ENCODE assay signal across 31 cellular contexts in the genomic region with DNA sequence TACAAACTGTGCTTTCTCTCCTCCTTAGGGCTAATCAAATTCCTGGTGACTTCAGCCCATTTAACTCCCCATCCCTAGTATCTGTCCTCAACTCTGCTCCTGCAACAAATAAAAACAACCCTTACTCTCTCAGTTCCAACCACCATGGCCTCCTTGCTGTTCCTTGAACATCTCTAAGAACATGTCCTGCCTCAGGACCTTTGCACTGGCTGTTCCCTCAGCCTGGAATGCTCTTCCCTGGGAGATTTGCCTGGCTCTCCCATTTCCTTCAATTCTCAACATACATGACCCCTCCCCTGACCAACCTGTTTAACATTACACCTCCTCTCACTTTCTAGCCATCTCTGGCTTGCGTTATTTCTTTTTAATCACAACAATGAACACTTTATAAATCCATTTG.
DNase-seq lines count a peak whose midpoint lies in the region; ATAC-seq, FAIRE-seq and TF ChIP-seq lines count a peak whose summit lies in the region.
"Had no signal": no experiment of that assay in that cellular context is flagged by ENCODE, and none has a peak within 500 bp of the region (broad histone marks: within the 10 kb centered on the region; RNA-seq: fewer than 3 reads in every experiment).

No MANE protein-coding gene starts in this region.

- no peak for TF ChIP-seq EP300 in K562 (IDR thresholded peaks at IDR 0.05; ENCODE audit: low read length)

- H3K9me3 ChIP-seq in HEK293 (ENCODE audit: control insufficient read depth, insufficient read depth, low read depth, low read length): no peaks in the 10 kb centered on the region
- 0 out of 2 replicates have a peak, but pooled peaks cover 3% of the 10 kb centered on the region for H3K9me3 ChIP-seq in K562 (replicated peaks; ENCODE audit: control insufficient read depth, insufficient read depth, low read depth, low read length)
- H3K9me3 ChIP-seq in OCI-LY7 (ENCODE audit: low read length): no peaks in the 10 kb centered on the region
- H3K9me3 ChIP-seq: BE2C, BLaER1 had no signal

- CTCF ChIA-PET in HEK293 (lab: Yijun Ruan, JAX): no interaction called here
- CTCF ChIA-PET in K562 (lab: Yijun Ruan, JAX; ENCODE audit: low intra/inter-chr PET ratio): no interaction called here
- CTCF ChIA-PET in OCI-LY7 (lab: Charles Lee; ENCODE audit: unreplicated experiment): no interaction called here

- no peak overlapping the region for H3K4me2 ChIP-seq in K562 (ENCODE audit: insufficient read depth, low read length)
- no peak overlapping the region for H3K4me2 ChIP-seq in OCI-LY7 (ENCODE audit: low read length)
- H3K4me2 ChIP-seq: A549; BLaER1; BLaER1 treated with 17β-estradiol and CSF1 and Interleukin-3, amounts not matched to agents 10 nM and 100 nM had no signal

- H3K79me2 ChIP-seq in K562 (ENCODE audit: control insufficient read depth, insufficient read depth, low read length) (no peaks in the 10 kb centered on the region), OCI-LY7 (ENCODE audit: insufficient read depth, low read depth, low read length) (no peaks in the 10 kb centered on the region)

- H3K4me1 ChIP-seq in HEK293 (ENCODE audit: control insufficient read depth, insufficient read depth, low read length) (no peaks in the 10 kb centered on the region), K562 (replicated peaks in 1 of 2; ENCODE audit: control insufficient read depth in 2 of 2, insufficient read depth in 2 of 2, low read length in 2 of 2) (no peaks in the 10 kb centered on the region), OCI-LY7 (ENCODE audit: insufficient read depth, low read length, poor library complexity, severe bottlenecking) (no peaks in the 10 kb centered on the region)
- H3K4me1 ChIP-seq: A549; BE2C; BLaER1; BLaER1 treated with 17β-estradiol and CSF1 and Interleukin-3, amounts not matched to agents 10 nM and 100 nM; Caco-2 had no signal

- no peak for FAIRE-seq in K562 (lab: Jason Lieb, UNC)
- FAIRE-seq: A204.1, A549, D721Med had no signal

- no peak overlapping the region for H3K4me3 ChIP-seq in HEK293 (ENCODE audit: low read depth, low read length)
- H3K4me3 ChIP-seq in K562: no peak overlapping the region
- no peak overlapping the region for H3K4me3 ChIP-seq in OCI-LY7 (ENCODE audit: low read depth, low read length, poor library complexity, severe bottlenecking)
- H3K4me3 ChIP-seq: A549; BLaER1; BLaER1 treated with 17β-estradiol and CSF1 and Interleukin-3, amounts not matched to agents 10 nM and 100 nM had no signal

- TF ChIP-seq CTCF in HEK293 (tag by site-specific recombination; IDR thresholded peaks at IDR 0.05) (no peak), K562 (IDR thresholded peaks at IDR 0.05 in 2 of 3, conservative IDR thresholded peaks at IDR 0.05 in 1 of 3; ENCODE audit: insufficient read depth in 2 of 3, low read depth in 1 of 3, low read length in 3 of 3) (no peak), OCI-LY7 (conservative IDR thresholded peaks at IDR 0.05; ENCODE audit: low read length) (no peak)

- in situ Hi-C loops in K562 (cut with MboI): no loop called here

- no peak for TF ChIP-seq RAD21 in K562 (CRISPR knock-in tag; conservative IDR thresholded peaks at IDR 0.05 in 1 of 2, IDR thresholded peaks at IDR 0.05 in 1 of 2)

- H2AFZ ChIP-seq in K562 (ENCODE audit: low read depth, low read length) (no peak overlapping the region), OCI-LY7 (ENCODE audit: low read length) (no peak overlapping the region)

- H3K27ac ChIP-seq in HEK293 (ENCODE audit: extremely low read depth, low read depth, low read length) (no peak overlapping the region), K562 (ENCODE audit: extremely low read depth, low read depth, low read length) (no peak overlapping the region), OCI-LY7 (ENCODE audit: low read depth, low read length, poor library complexity, severe bottlenecking) (no peak overlapping the region)
- H3K27ac ChIP-seq: 22Rv1; A549; BLaER1; BLaER1 treated with 17β-estradiol and CSF1 and Interleukin-3, amounts not matched to agents 10 nM and 100 nM; C4-2B had no signal

- H3K36me3 ChIP-seq in HEK293 (ENCODE audit: control insufficient read depth in 2 of 2, insufficient read depth in 1 of 2, low read length in 2 of 2): no peaks in the 10 kb centered on the region
- H3K36me3 ChIP-seq in K562 (ENCODE audit: control insufficient read depth, insufficient read depth, low read length): no peaks in the 10 kb centered on the region
- no peaks in the 10 kb centered on the region for H3K36me3 ChIP-seq in OCI-LY7 (ENCODE audit: insufficient read depth, low read length)
- H3K36me3 ChIP-seq: BE2C; BLaER1; BLaER1 treated with 17β-estradiol and CSF1 and Interleukin-3, amounts not matched to agents 10 nM and 100 nM had no signal

- H4K20me1 ChIP-seq in K562 (replicated peaks; ENCODE audit: control insufficient read depth, insufficient read depth, low read length) (no peaks in the 10 kb centered on the region), OCI-LY7 (ENCODE audit: insufficient read depth, low read length) (no peaks in the 10 kb centered on the region)
- H4K20me1 ChIP-seq: BLaER1; BLaER1 treated with 17β-estradiol and CSF1 and Interleukin-3, amounts not matched to agents 10 nM and 100 nM had no signal

- WGBS in K562 (ENCODE audit: insufficient coverage, low coverage, missing lambda C conversion rate): 0% methylated on average over 1 of the region's 1 CpG

- TF ChIP-seq POLR2A in K562 (conservative IDR thresholded peaks at IDR 0.05): no peak

- 0 out of 5 replicates have a peak, but pooled peaks cover 0 to 3% of the 10 kb centered on the region in 2 experiments for H3K27me3 ChIP-seq in K562 (ENCODE audit: control insufficient read depth in 2 of 2, insufficient read depth in 2 of 2, low read length in 2 of 2)
- H3K27me3 ChIP-seq: BE2C; BLaER1; BLaER1 treated with 17β-estradiol and CSF1 and Interleukin-3, amounts not matched to agents 10 nM and 100 nM had no signal

- no TSS peak for BruUV-seq in K562 (replicated peaks; lab: Mats Ljungman, UMichigan)
- BruUV-seq in OCI-LY7 (replicated peaks; lab: Mats Ljungman, UMichigan): no TSS peak

- H3K9me2 ChIP-seq in OCI-LY7 (ENCODE audit: insufficient read depth, low read length): no peaks in the 10 kb centered on the region

- intact Hi-C loops in K562 (cut with micrococcal nuclease): no loop called here
- intact Hi-C loops in OCI-LY7 (cut with micrococcal nuclease; ENCODE audit: unreplicated experiment): no loop called here

- DNase-seq in K562 (ENCODE audit: extremely low read depth in 1 of 4, low spot score in 3 of 4) (no peak), cortex of kidney (lab: John Stamatoyannopoulos, UW) (no peak), OCI-LY7 (ENCODE audit: low spot score) (no peak)
- DNase-seq: 8988T; ACHN; AML-193; BE2C; C1 segment of cervical spinal cord; Caco-2; Calu3; CD4-positive, alpha-beta memory T cell; CD4-positive, alpha-beta T cell; CD4-positive, CD25-positive, alpha-beta regulatory T cell; CD8-positive, alpha-beta memory T cell; CD8-positive, alpha-beta T cell; COR-L47; DMS 273 treated with DMSO at 0.1 percent for 48 hours; DMS153; DMS53; DMS79; DMS79 treated with DMSO at 0.1 percent for 48 hours; DND-41; EL had no signal

- no peaks in the 10 kb centered on the region for H3K9me1 ChIP-seq in K562 (ENCODE audit: control insufficient read depth, insufficient read depth, low read length)

- POLR2A ChIA-PET in HEK293 (lab: Yijun Ruan, JAX): no interaction called here
- POLR2A ChIA-PET in K562 (lab: Yijun Ruan, JAX): no interaction called here
- POLR2A ChIA-PET in OCI-LY7 (lab: Charles Lee): no interaction called here

- no peak overlapping the region for H3K9ac ChIP-seq in K562 (ENCODE audit: insufficient read depth in 1 of 2, low read depth in 2 of 2, low read length in 2 of 2)
- H3K9ac ChIP-seq: BLaER1; BLaER1 treated with 17β-estradiol and CSF1 and Interleukin-3, amounts not matched to agents 10 nM and 100 nM had no signal

- ATAC-seq in K562: no peak
- ATAC-seq: A549; CD8-positive, alpha-beta T cell had no signal

TF ChIP-seq in HEK293, 187 proteins besides CTCF, POLR2A, EP300 and RAD21 (continues in another document):
- TF ChIP-seq, protein P1, sequence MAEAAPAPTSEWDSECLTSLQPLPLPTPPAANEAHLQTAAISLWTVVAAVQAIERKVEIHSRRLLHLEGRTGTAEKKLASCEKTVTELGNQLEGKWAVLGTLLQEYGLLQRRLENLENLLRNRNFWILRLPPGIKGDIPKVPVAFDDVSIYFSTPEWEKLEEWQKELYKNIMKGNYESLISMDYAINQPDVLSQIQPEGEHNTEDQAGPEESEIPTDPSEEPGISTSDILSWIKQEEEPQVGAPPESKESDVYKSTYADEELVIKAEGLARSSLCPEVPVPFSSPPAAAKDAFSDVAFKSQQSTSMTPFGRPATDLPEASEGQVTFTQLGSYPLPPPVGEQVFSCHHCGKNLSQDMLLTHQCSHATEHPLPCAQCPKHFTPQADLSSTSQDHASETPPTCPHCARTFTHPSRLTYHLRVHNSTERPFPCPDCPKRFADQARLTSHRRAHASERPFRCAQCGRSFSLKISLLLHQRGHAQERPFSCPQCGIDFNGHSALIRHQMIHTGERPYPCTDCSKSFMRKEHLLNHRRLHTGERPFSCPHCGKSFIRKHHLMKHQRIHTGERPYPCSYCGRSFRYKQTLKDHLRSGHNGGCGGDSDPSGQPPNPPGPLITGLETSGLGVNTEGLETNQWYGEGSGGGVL (tag by site-specific recombination; IDR thresholded peaks at IDR 0.05): no peak
- no peak for TF ChIP-seq ZNF311 (tag by site-specific recombination; IDR thresholded peaks at IDR 0.05; ENCODE audit: borderline replicate concordance)
- no peak for TF ChIP-seq ZNF548 (tag by site-specific recombination; IDR thresholded peaks at IDR 0.05)
- no peak for TF ChIP-seq ZNF621 (tag by site-specific recombination; IDR thresholded peaks at IDR 0.05)

TF ChIP-seq in K562, 482 proteins besides CTCF, POLR2A, EP300 and RAD21:
- TF ChIP-seq RBM25 (IDR thresholded peaks at IDR 0.05; ENCODE audit: low read depth, low read length, severe bottlenecking) (peak; percentile 12), CC2D1A (IDR thresholded peaks at IDR 0.05) (no peak), NCOA2 (IDR thresholded peaks at IDR 0.05; ENCODE audit: partially characterized antibody in 2 of 2) (no peak), SPI1 (IDR thresholded peaks at IDR 0.05; ENCODE audit: borderline replicate concordance, low read depth, low read length) (no peak), SAFB (IDR thresholded peaks at IDR 0.05; ENCODE audit: borderline replicate concordance, low read depth, low read length) (no peak)
